ENCODE assay signal across 8 cellular contexts in the genomic region with DNA sequence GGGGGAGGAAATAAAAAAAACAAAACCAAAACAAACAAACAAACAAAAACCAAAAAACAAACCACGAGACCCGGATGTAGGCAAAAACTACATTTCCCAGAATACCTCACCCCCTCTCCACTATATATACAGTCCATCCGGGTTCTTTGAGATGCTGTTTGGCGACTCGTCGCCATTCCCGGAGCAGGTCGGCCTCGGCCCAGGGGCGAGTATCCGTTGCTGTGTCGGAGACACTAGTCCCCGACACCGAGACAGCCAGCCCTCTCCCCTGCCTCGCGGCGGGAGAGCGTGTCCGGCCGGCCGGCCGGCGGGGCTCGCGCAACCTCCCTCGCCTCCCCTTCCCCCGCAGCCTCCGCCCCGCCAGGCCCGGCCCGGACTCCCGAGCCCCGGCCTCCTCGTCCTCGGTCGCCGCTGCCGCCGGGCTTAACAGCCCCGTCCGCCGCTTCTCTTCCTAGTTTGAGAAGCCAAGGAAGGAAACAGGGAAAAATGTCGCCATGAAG. TPM values are rescaled to one million over a fixed set of nuclear protein-coding genes. Genes with fewer than 3 reads are reported as not detected.
DNase-seq lines count a peak whose midpoint lies in the region; ATAC-seq, FAIRE-seq and TF ChIP-seq lines count a peak whose summit lies in the region.

A gene (plus strand): TSS at position 154 of the 500 bp plus-strand sequence. CDS start 456 bp downstream, outside the sequence.

- peaks cover 53% of the 10 kb centered on the region for H3K36me3 Mint-ChIP-seq in CD4-positive, alpha-beta T cell (ENCODE audit: low read depth)
- H3K36me3 Mint-ChIP-seq in activated CD8-positive, alpha-beta memory T cell treated with anti-CD3 and anti-CD28 coated beads, Interleukin-2, amount 10 ng/mL, durations not matched to agents 7 days and 5 days: peaks cover 19% of the 10 kb centered on the region
- H3K36me3 Mint-ChIP-seq in endodermal cell (ENCODE audit: low read depth) (peaks cover 19% of the 10 kb centered on the region), memory B cell (no peaks in the 10 kb centered on the region)

- FAIRE-seq in HTR-8/SVneo (lab: Jason Lieb, UNC): no peak

- H3K4me3 ChIP-seq in endodermal cell (ENCODE audit: low read length): peak within 1 kb of the TSS; percentile 96

- 0% methylated on average over 12 to 43 of the region's 43 CpGs for WGBS in endodermal cell (ENCODE audit: insufficient coverage in 1 of 2, insufficient read length in 1 of 2), 2 experiments

- H3K4me1 Mint-ChIP-seq in CD4-positive, alpha-beta T cell (ENCODE audit: low read depth): peaks cover 62% of the 10 kb centered on the region
- peaks cover 53% of the 10 kb centered on the region for H3K4me1 Mint-ChIP-seq in activated CD8-positive, alpha-beta memory T cell treated with anti-CD3 and anti-CD28 coated beads, Interleukin-2, amount 10 ng/mL, durations not matched to agents 7 days and 5 days
- H3K4me1 Mint-ChIP-seq in endodermal cell (peaks cover 33% of the 10 kb centered on the region), memory B cell (peaks cover 34% of the 10 kb centered on the region)

- DNase-seq in CD4-positive, alpha-beta T cell: peak; percentile 53 to 71 (median 63)
- DNase-seq in HTR-8/SVneo (ENCODE audit: insufficient read length, low spot score): peak; percentile 86
- DNase-seq in NOMO-1 treated with dmso at 0.1 percent for 144 hours (lab: John Stamatoyannopoulos, UW; ENCODE audit: unreplicated experiment): peak; percentile 76
- peak; percentile 85 for DNase-seq in activated CD8-positive, alpha-beta memory T cell treated with anti-CD3 and anti-CD28 coated beads, Interleukin-2, amount 10 ng/mL, durations not matched to agents 7 days and 5 days
- peak; percentile 94 for DNase-seq in endodermal cell
- peak; percentile 76 to 81 for DNase-seq in memory B cell (ENCODE audit: low spot score in 2 of 2)
- DNase-seq in stimulated activated CD8-positive, alpha-beta memory T cell treated with anti-CD3 and anti-CD28 coated beads, Interleukin-12 subunit alpha, Interleukin-12 subunit beta, amount 100 ng/mL, for 1 hour (ENCODE audit: low read depth): peak; percentile 57

- peak within 1 kb of the TSS; percentile 91 for H3K4me3 Mint-ChIP-seq in CD4-positive, alpha-beta T cell
- peak within 1 kb of the TSS; percentile 97 for H3K4me3 Mint-ChIP-seq in activated CD8-positive, alpha-beta memory T cell treated with anti-CD3 and anti-CD28 coated beads, Interleukin-2, amount 10 ng/mL, durations not matched to agents 7 days and 5 days
- H3K4me3 Mint-ChIP-seq in endodermal cell (peak within 1 kb of the TSS; percentile 93), memory B cell (peak within 1 kb of the TSS; percentile 97)

- peak within 1 kb of the TSS; percentile 91 for H3K27ac Mint-ChIP-seq in CD4-positive, alpha-beta T cell
- peak within 1 kb of the TSS; percentile 95 for H3K27ac Mint-ChIP-seq in activated CD8-positive, alpha-beta memory T cell treated with anti-CD3 and anti-CD28 coated beads, Interleukin-2, amount 10 ng/mL, durations not matched to agents 7 days and 5 days
- H3K27ac Mint-ChIP-seq in endodermal cell: peak within 1 kb of the TSS; percentile 94
- peak within 1 kb of the TSS; percentile 92 for H3K27ac Mint-ChIP-seq in memory B cell

- intact Hi-C loops in CD4-positive, alpha-beta T cell (cut with DNase I, micrococcal nuclease): loop anchor here in 1 of 2 experiments (1.0 to 5.0 kb wide), 3 partner anchors 37 to 97 kb away; a partner anchor contains a TSS

- H3K9ac ChIP-seq in endodermal cell (ENCODE audit: extremely low read depth, low read length, poor library complexity, severe bottlenecking): peak within 1 kb of the TSS; percentile 75

- peaks cover 17% of the 10 kb centered on the region for H3K4me1 ChIP-seq in endodermal cell (ENCODE audit: control insufficient read depth, insufficient read depth, low read length)

- CTCF ChIA-PET in CD4-positive, alpha-beta T cell (lab: Charles Lee): interaction anchor here (1.7 kb wide), 1 partner anchor 64 kb away, joined by 4 read pairs; a partner anchor contains a TSS
- CTCF ChIA-PET in activated CD8-positive, alpha-beta memory T cell treated with anti-CD3 and anti-CD28 coated beads, Interleukin-2, amount 10 ng/mL, durations not matched to agents 7 days and 5 days (lab: Charles Lee): interaction anchor here (0.7 to 1.8 kb wide), 3 partner anchors 9 to 94 kb away, joined by 3 to 6 read pairs (median 5); a partner anchor contains a TSS

- no peaks in the 10 kb centered on the region for H3K9me3 ChIP-seq in CD4-positive, alpha-beta T cell (ENCODE audit: control insufficient read depth, low read length)
- H3K9me3 ChIP-seq in endodermal cell (ENCODE audit: control insufficient read depth, low read length): no peaks in the 10 kb centered on the region

- no peaks in the 10 kb centered on the region for H3K9me3 Mint-ChIP-seq in CD4-positive, alpha-beta T cell
- H3K9me3 Mint-ChIP-seq in activated CD8-positive, alpha-beta memory T cell treated with anti-CD3 and anti-CD28 coated beads, Interleukin-2, amount 10 ng/mL, durations not matched to agents 7 days and 5 days (ENCODE audit: low read depth): no peaks in the 10 kb centered on the region
- H3K9me3 Mint-ChIP-seq in endodermal cell (peaks cover 1% of the 10 kb centered on the region), memory B cell (no peaks in the 10 kb centered on the region)

- ATAC-seq in CD4-positive, alpha-beta T cell (ENCODE audit: poor library complexity): peak; percentile 65
- ATAC-seq in GM19455 (IDR thresholded peaks at IDR 0.05; ENCODE audit: unreplicated experiment): peak; percentile 58
- ATAC-seq in activated CD8-positive, alpha-beta memory T cell treated with anti-CD3 and anti-CD28 coated beads, Interleukin-2, amount 10 ng/mL, durations not matched to agents 7 days and 5 days: peak; percentile 79
- peak; percentile 79 for ATAC-seq in memory B cell (ENCODE audit: low read depth)

- peaks cover 30% of the 10 kb centered on the region for H3K36me3 ChIP-seq in endodermal cell (ENCODE audit: control insufficient read depth, insufficient read depth, low read length)

- POLR2A ChIA-PET in CD4-positive, alpha-beta T cell (lab: Charles Lee): interaction anchor here (0.8 to 2.9 kb wide), 9 partner anchors 13 to 521 kb away, joined by 3 to 13 read pairs (median 4); a partner anchor contains a TSS

- no peaks in the 10 kb centered on the region for H3K27me3 ChIP-seq in CD4-positive, alpha-beta T cell (ENCODE audit: control insufficient read depth, insufficient read depth, low read length)
- no peaks in the 10 kb centered on the region for H3K27me3 ChIP-seq in endodermal cell (ENCODE audit: control insufficient read depth, insufficient read depth, low read length, poor library complexity, severe bottlenecking)

- no peak for TF ChIP-seq CTCF in CD4-positive, alpha-beta T cell (IDR thresholded peaks at IDR 0.05)
- no peak for TF ChIP-seq CTCF in endodermal cell (conservative IDR thresholded peaks at IDR 0.05)

- H3K27ac ChIP-seq in CD4-positive, alpha-beta T cell (ENCODE audit: low read depth, low read length): peak within 1 kb of the TSS; percentile 89
- H3K27ac ChIP-seq in endodermal cell (ENCODE audit: low read depth, low read length): peak within 1 kb of the TSS; percentile 22

- no peaks in the 10 kb centered on the region for H3K27me3 Mint-ChIP-seq in CD4-positive, alpha-beta T cell
- H3K27me3 Mint-ChIP-seq in activated CD8-positive, alpha-beta memory T cell treated with anti-CD3 and anti-CD28 coated beads, Interleukin-2, amount 10 ng/mL, durations not matched to agents 7 days and 5 days: no peaks in the 10 kb centered on the region
- H3K27me3 Mint-ChIP-seq in endodermal cell (ENCODE audit: insufficient read depth) (no peaks in the 10 kb centered on the region), memory B cell (no peaks in the 10 kb centered on the region)

RNA-seq across cellular contexts. Expression of the gene that starts here (rescaled TPM):
- 100 to 1,000 TPM; 441 to 446 TPM for total RNA-seq in CD4-positive, alpha-beta T cell
- total RNA-seq in activated CD8-positive, alpha-beta memory T cell treated with anti-CD3 and anti-CD28 coated beads, Interleukin-2, amount 10 ng/mL, durations not matched to agents 7 days and 5 days: 100 to 1,000 TPM; 209 to 217 TPM
- 100 to 1,000 TPM; 167 to 182 TPM for total RNA-seq in endodermal cell
- 109 TPM for polyA plus RNA-seq in endodermal cell (2013, experiment 1 of 2)
- 107 TPM for polyA plus RNA-seq in endodermal cell (2013, experiment 2 of 2)

Comparison
In these comparisons a context has a peak if more than half of its experiments do, and no peak if none do; other contexts are left out.
1. Peak in every context shown above with its lines: DNase-seq, ATAC-seq, H3K4me3 ChIP-seq and H3K27ac ChIP-seq.